25 cellular contexts compared by ENCODE assay signal in genomic region chr4:92953462-92953861, GRCh38.
DNase-seq lines count a peak whose midpoint lies in the region; ATAC-seq and TF ChIP-seq lines count a peak whose summit lies in the region.
"Had no signal": no experiment of that assay in that cellular context is flagged by ENCODE, and none has a peak within 500 bp of the region (broad histone marks: within the 10 kb centered on the region; RNA-seq: fewer than 3 reads in every experiment).

No MANE protein-coding gene starts in this region.

- H3K27me3 ChIP-seq in PC-3 (ENCODE audit: low read length) (no peaks in the 10 kb centered on the region), RWPE2 (ENCODE audit: insufficient read depth, poor library complexity, severe bottlenecking) (no peaks in the 10 kb centered on the region)
- H3K27me3 ChIP-seq: BE2C, BLaER1 had no signal

- intact Hi-C loops in PC-3 (cut with micrococcal nuclease): loop anchor here (5.0 kb wide), 1 partner anchor 721 kb away; no protein-coding TSS in a partner anchor

- peak overlapping the region; percentile 62 for H3K27ac ChIP-seq in PC-3 (ENCODE audit: low read length)
- peak overlapping the region; percentile 63 for H3K27ac ChIP-seq in RWPE2 (ENCODE audit: poor library complexity, severe bottlenecking)
- H3K27ac ChIP-seq: BLaER1 had no signal

- H3K36me3 ChIP-seq in PC-3 (ENCODE audit: low read depth, low read length) (no peaks in the 10 kb centered on the region), RWPE2 (ENCODE audit: low read depth) (no peaks in the 10 kb centered on the region)
- H3K36me3 ChIP-seq: BE2C, BLaER1 had no signal

- ATAC-seq in PC-3: peak; percentile 92
- peak; percentile 80 for ATAC-seq in RWPE2 (ENCODE audit: low read depth)
- no peak for ATAC-seq in stimulated activated effector memory CD8-positive, alpha-beta T cell treated with anti-CD3 and anti-CD28 coated beads, Interleukin-12 subunit alpha, Interleukin-12 subunit beta, amount 100 ng/mL, for 72 hours
- no peak for ATAC-seq in HG03432 (IDR thresholded peaks at IDR 0.05; ENCODE audit: unreplicated experiment)
- ATAC-seq: GM12878 had no signal

- H4K20me1 ChIP-seq in PC-3 (ENCODE audit: low read length): no peaks in the 10 kb centered on the region
- H4K20me1 ChIP-seq: BLaER1 had no signal

- H3K4me1 Mint-ChIP-seq in stimulated activated effector memory CD8-positive, alpha-beta T cell treated with anti-CD3 and anti-CD28 coated beads, Interleukin-12 subunit alpha, Interleukin-12 subunit beta, amount 100 ng/mL, for 72 hours: no peaks in the 10 kb centered on the region
- no peaks in the 10 kb centered on the region for H3K4me1 Mint-ChIP-seq in progenitor cell of endocrine pancreas (ENCODE audit: low read depth)
- H3K4me1 Mint-ChIP-seq: CD14-positive monocyte; CD4-positive, alpha-beta memory T cell; CD4-positive, CD25-positive, alpha-beta regulatory T cell; CD8-positive, alpha-beta memory T cell had no signal

- no peak overlapping the region for H3K4me3 Mint-ChIP-seq in stimulated activated effector memory CD8-positive, alpha-beta T cell treated with anti-CD3 and anti-CD28 coated beads, Interleukin-12 subunit alpha, Interleukin-12 subunit beta, amount 100 ng/mL, for 72 hours
- no peak overlapping the region for H3K4me3 Mint-ChIP-seq in progenitor cell of endocrine pancreas (ENCODE audit: low read depth)
- H3K4me3 Mint-ChIP-seq: CD14-positive monocyte; CD4-positive, alpha-beta memory T cell; CD4-positive, CD25-positive, alpha-beta regulatory T cell; CD8-positive, alpha-beta memory T cell had no signal

- no peaks in the 10 kb centered on the region for H3K9me2 ChIP-seq in PC-3 (replicated peaks; ENCODE audit: low read length)

- no peaks in the 10 kb centered on the region for H3K9me3 ChIP-seq in PC-3 (ENCODE audit: low read length)
- H3K9me3 ChIP-seq in RWPE2 (ENCODE audit: severe bottlenecking): no peaks in the 10 kb centered on the region
- H3K9me3 ChIP-seq: BE2C, BLaER1 had no signal

- POLR2A ChIA-PET in PC-3 (lab: Charles Lee; ENCODE audit: unreplicated experiment): no interaction called here

- H3K27ac Mint-ChIP-seq in stimulated activated effector memory CD8-positive, alpha-beta T cell treated with anti-CD3 and anti-CD28 coated beads, Interleukin-12 subunit alpha, Interleukin-12 subunit beta, amount 100 ng/mL, for 72 hours: no peak overlapping the region
- no peak overlapping the region for H3K27ac Mint-ChIP-seq in progenitor cell of endocrine pancreas
- H3K27ac Mint-ChIP-seq: CD14-positive monocyte; CD4-positive, alpha-beta memory T cell; CD4-positive, CD25-positive, alpha-beta regulatory T cell; CD8-positive, alpha-beta memory T cell had no signal

- H3K79me2 ChIP-seq in PC-3 (ENCODE audit: low read length): no peaks in the 10 kb centered on the region

- H3K4me1 ChIP-seq in PC-3 (ENCODE audit: insufficient read depth, low read length): peaks cover 19% of the 10 kb centered on the region
- H3K4me1 ChIP-seq in RWPE2 (ENCODE audit: insufficient read depth, poor library complexity, severe bottlenecking): peaks cover 23% of the 10 kb centered on the region
- H3K4me1 ChIP-seq: BE2C, BLaER1 had no signal

- H3K4me2 ChIP-seq in PC-3 (ENCODE audit: low read length): peak overlapping the region; percentile 60
- H3K4me2 ChIP-seq: BLaER1 had no signal

- DNase-seq in PC-3 (peak; percentile 64), RWPE2 (ENCODE audit: low spot score) (no peak), epithelial cell of esophagus (ENCODE audit: low read depth) (peak; percentile 9), NCI-H2227 (lab: John Stamatoyannopoulos, UW; ENCODE audit: unreplicated experiment) (no peak), progenitor cell of endocrine pancreas (ENCODE audit: low spot score, unreplicated experiment) (no peak)
- no peak for DNase-seq in stimulated activated effector memory CD8-positive, alpha-beta T cell treated with anti-CD3 and anti-CD28 coated beads, Interleukin-12 subunit alpha, Interleukin-12 subunit beta, amount 100 ng/mL, for 72 hours (ENCODE audit: low spot score in 2 of 2)
- DNase-seq: 8988T; ACHN; BE2C; C1 segment of cervical spinal cord; CD4-positive, alpha-beta memory T cell; CD4-positive, CD25-positive, alpha-beta regulatory T cell; CD8-positive, alpha-beta memory T cell; COR-L47; DMS 273 treated with DMSO at 0.1 percent for 48 hours; DMS153; DMS53; DMS79; DND-41; EL; GDM1 had no signal

- H3K4me3 ChIP-seq in PC-3 (ENCODE audit: low read length) (no peak overlapping the region), RWPE2 (ENCODE audit: severe bottlenecking) (no peak overlapping the region), epithelial cell of esophagus (ENCODE audit: low read length) (no peak overlapping the region)
- H3K4me3 ChIP-seq: BLaER1, GM12878 had no signal

- no peaks in the 10 kb centered on the region for H3K27me3 Mint-ChIP-seq in progenitor cell of endocrine pancreas
- H3K27me3 Mint-ChIP-seq: CD4-positive, alpha-beta memory T cell; CD4-positive, CD25-positive, alpha-beta regulatory T cell; CD8-positive, alpha-beta memory T cell had no signal

- H3F3A ChIP-seq in PC-3 (ENCODE audit: low read length, unreplicated experiment): no peaks in the 10 kb centered on the region

- H3K36me3 Mint-ChIP-seq in stimulated activated effector memory CD8-positive, alpha-beta T cell treated with anti-CD3 and anti-CD28 coated beads, Interleukin-12 subunit alpha, Interleukin-12 subunit beta, amount 100 ng/mL, for 72 hours: no peaks in the 10 kb centered on the region
- H3K36me3 Mint-ChIP-seq in progenitor cell of endocrine pancreas (ENCODE audit: insufficient read depth): no peaks in the 10 kb centered on the region
- H3K36me3 Mint-ChIP-seq: CD14-positive monocyte; CD4-positive, alpha-beta memory T cell; CD4-positive, CD25-positive, alpha-beta regulatory T cell; CD8-positive, alpha-beta memory T cell had no signal

- H3K9ac ChIP-seq in PC-3 (ENCODE audit: low read length): no peak overlapping the region
- H3K9ac ChIP-seq: BLaER1 had no signal

- no TSS peak for BruUV-seq in PC-3 (replicated peaks; lab: Mats Ljungman, UMichigan)

- CTCF ChIA-PET in PC-3 (lab: Charles Lee): no interaction called here

- H3K9me3 Mint-ChIP-seq in stimulated activated effector memory CD8-positive, alpha-beta T cell treated with anti-CD3 and anti-CD28 coated beads, Interleukin-12 subunit alpha, Interleukin-12 subunit beta, amount 100 ng/mL, for 72 hours: peaks cover 3% of the 10 kb centered on the region
- peaks cover 3% of the 10 kb centered on the region for H3K9me3 Mint-ChIP-seq in progenitor cell of endocrine pancreas (ENCODE audit: low read depth)

- no peak overlapping the region for H2AFZ ChIP-seq in PC-3 (ENCODE audit: low read length)

- TF ChIP-seq CTCF in PC-3 (conservative IDR thresholded peaks at IDR 0.05; ENCODE audit: low read depth, low read length) (no peak), RWPE2 (IDR thresholded peaks at IDR 0.05; ENCODE audit: poor library complexity, severe bottlenecking) (no peak), epithelial cell of esophagus (IDR thresholded peaks at IDR 0.05; ENCODE audit: insufficient read depth, low read depth, low read length, missing control alignments) (no peak), progenitor cell of endocrine pancreas (IDR thresholded peaks at IDR 0.05; ENCODE audit: unreplicated experiment) (no peak)

Comparison
In these comparisons a context has a peak if more than half of its experiments do, and no peak if none do; other contexts are left out.
1. ATAC-seq: peak in PC-3 (single experiment) and RWPE2 (single experiment); none in stimulated activated effector memory CD8-positive, alpha-beta T cell treated with anti-CD3 and anti-CD28 coated beads, Interleukin-12 subunit alpha, Interleukin-12 subunit beta, amount 100 ng/mL, for 72 hours (single experiment) and HG03432 (single experiment).
2. DNase-seq: peak in PC-3 (single experiment) and epithelial cell of esophagus (single experiment); none in RWPE2 (single experiment), NCI-H2227 (single experiment), stimulated activated effector memory CD8-positive, alpha-beta T cell treated with anti-CD3 and anti-CD28 coated beads, Interleukin-12 subunit alpha, Interleukin-12 subunit beta, amount 100 ng/mL, for 72 hours (0 of 2) and progenitor cell of endocrine pancreas (single experiment).